In the genomic region with DNA sequence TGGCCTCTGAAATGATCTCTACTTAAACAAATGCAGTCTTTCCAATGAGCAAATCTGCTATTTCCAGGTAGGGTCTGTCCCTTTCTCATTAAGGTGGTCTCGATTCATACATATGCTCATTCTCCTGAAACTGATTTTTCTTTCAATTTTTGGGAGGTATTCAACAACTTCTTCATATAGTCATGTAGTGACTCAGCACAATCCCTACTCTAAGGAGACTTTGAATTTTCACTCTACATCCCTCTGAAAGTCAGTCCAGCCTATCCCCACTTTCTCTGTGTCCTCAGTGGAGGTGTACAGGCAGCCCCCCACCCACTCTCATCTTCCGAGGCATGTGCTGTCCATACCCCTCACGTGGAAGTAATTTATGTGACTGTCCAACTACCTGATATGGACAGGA, we compare ENCODE assay signal across 35 cellular contexts.
"Had no signal": no experiment of that assay in that cellular context is flagged by ENCODE, and none has a peak within 500 bp of the region (broad histone marks: within the 10 kb centered on the region; RNA-seq: fewer than 3 reads in every experiment).

No MANE protein-coding gene starts in this region.

- H3K27me3 ChIP-seq: body of pancreas, brain microvascular endothelial cell, breast epithelium had no signal

- H3K27ac Mint-ChIP-seq: activated B cell treated with CpG ODN at 0.5 μM for 24 hours; activated CD4-positive, alpha-beta memory T cell treated with anti-CD3 and anti-CD28 coated beads for 36 hours; activated CD4-positive, alpha-beta T cell treated with anti-CD3 and anti-CD28 coated beads, Interleukin-2, amount 10 ng/mL, durations not matched to agents 24 days and 14 days; activated CD8-positive, alpha-beta T cell treated with anti-CD3 and anti-CD28 coated beads for 36 hours; activated naive CD4-positive, alpha-beta T cell treated with anti-CD3 and anti-CD28 coated beads for 36 hours; activated naive CD8-positive, alpha-beta T cell treated with anti-CD3 and anti-CD28 coated beads for 36 hours; activated T-cell treated with anti-CD3 and anti-CD28 coated beads, Interleukin-2, amount 50 U/mL, for 72 hours; activated T-helper 1 cell treated with anti-CD3 and anti-CD28 coated beads, Interleukin-12 subunit alpha, Interleukin-12 subunit beta, Interleukin-2, Interleukin-4 antibody, amounts not matched to agents 30 ng/mL and 10 ng/mL and 1 ng/mL, durations not matched to agents 14 hours and 24 hours and 36 hours; activated T-helper 17 cell treated with anti-CD3 and anti-CD28 coated beads, Interleukin-2, amount 50 U/mL, for 72 hours; T-cell; T-helper 17 cell had no signal

- ATAC-seq: activated CD8-positive, alpha-beta T cell treated with anti-CD3 and anti-CD28 coated beads for 36 hours; activated naive CD4-positive, alpha-beta T cell treated with anti-CD3 and anti-CD28 coated beads, Interleukin-2, amount 50 U/mL, for 72 hours; activated T-cell treated with anti-CD3 and anti-CD28 coated beads, Interleukin-2, amount 50 U/mL, for 4 hours; activated T-cell treated with anti-CD3 and anti-CD28 coated beads, Interleukin-2, amount 50 U/mL, for 72 hours; activated T-helper 17 cell treated with anti-CD3 and anti-CD28 coated beads, Interleukin-2, amount 50 U/mL, for 72 hours; body of pancreas; T-cell; T-helper 17 cell had no signal

- H3K9me3 ChIP-seq: adrenal gland, body of pancreas, breast epithelium had no signal

- H3K9me3 Mint-ChIP-seq: activated CD4-positive, alpha-beta T cell treated with anti-CD3 and anti-CD28 coated beads, Interleukin-2, amount 10 ng/mL, durations not matched to agents 24 days and 14 days; activated T-cell treated with anti-CD3 and anti-CD28 coated beads, Interleukin-2, amount 50 U/mL, for 72 hours; T-cell had no signal

- H3K4me1 ChIP-seq: adrenal gland, breast epithelium had no signal

- H3K27ac ChIP-seq: adrenal gland, body of pancreas, brain microvascular endothelial cell, breast epithelium, VCaP had no signal

- FAIRE-seq: astrocyte, TTC549 had no signal

- DNase-seq: activated B cell treated with CpG ODN at 0.5 μM for 24 hours; activated CD4-positive, alpha-beta memory T cell treated with anti-CD3 and anti-CD28 coated beads for 36 hours; activated CD4-positive, alpha-beta T cell treated with anti-CD3 and anti-CD28 coated beads for 4 hours; activated CD4-positive, alpha-beta T cell treated with anti-CD3 and anti-CD28 coated beads, Interleukin-2, amount 10 ng/mL, durations not matched to agents 24 days and 14 days; activated CD4-positive, alpha-beta T cell treated with anti-CD3 and anti-CD28 coated beads, Interleukin-2, amount 50 U/mL, for 1 hour; activated CD4-positive, alpha-beta T cell treated with anti-CD3 and anti-CD28 coated beads, Interleukin-2, amount 50 U/mL, for 4 hours; activated CD4-positive, CD25-positive, alpha-beta regulatory T cell treated with anti-CD3 and anti-CD28 coated beads, Interleukin-2, amount 50 U/mL, for 72 hours; activated CD8-positive, alpha-beta memory T cell treated with anti-CD3 and anti-CD28 coated beads, Interleukin-2, amount 50 U/mL, for 4 hours; activated CD8-positive, alpha-beta T cell treated with anti-CD3 and anti-CD28 coated beads for 36 hours; activated effector memory CD4-positive, alpha-beta T cell treated with anti-CD3 and anti-CD28 coated beads, Interleukin-2, amount 50 U/mL, for 16 hours; activated gamma-delta T cell treated with Interleukin-2 at 50 U/mL for 16 hours; activated naive CD4-positive, alpha-beta T cell; activated naive CD4-positive, alpha-beta T cell treated with anti-CD3 and anti-CD28 coated beads for 36 hours; activated naive CD4-positive, alpha-beta T cell treated with anti-CD3 and anti-CD28 coated beads, Interleukin-2, amount 50 U/mL, for 16 hours; activated naive CD8-positive, alpha-beta T cell treated with anti-CD3 and anti-CD28 coated beads for 36 hours; activated T-cell treated with anti-CD3 and anti-CD28 coated beads for 4 hours; activated T-cell treated with anti-CD3 and anti-CD28 coated beads, Interleukin-2, amount 50 U/mL, for 1 hour; activated T-cell treated with anti-CD3 and anti-CD28 coated beads, Interleukin-2, amount 50 U/mL, for 4 hours; activated T-cell treated with anti-CD3 and anti-CD28 coated beads, Interleukin-2, amount 50 U/mL, for 72 hours; adrenal gland; amniotic stem cell; aorta; body of pancreas; brain microvascular endothelial cell; central memory CD4-positive, alpha-beta T cell; T-cell; T-helper 17 cell; T1000 had no signal

- H3K4me3 Mint-ChIP-seq: activated B cell treated with CpG ODN at 0.5 μM for 24 hours; activated CD4-positive, alpha-beta memory T cell treated with anti-CD3 and anti-CD28 coated beads for 36 hours; activated CD4-positive, alpha-beta T cell treated with anti-CD3 and anti-CD28 coated beads, Interleukin-2, amount 10 ng/mL, durations not matched to agents 24 days and 14 days; activated CD8-positive, alpha-beta T cell treated with anti-CD3 and anti-CD28 coated beads for 36 hours; activated naive CD4-positive, alpha-beta T cell treated with anti-CD3 and anti-CD28 coated beads for 36 hours; activated naive CD8-positive, alpha-beta T cell treated with anti-CD3 and anti-CD28 coated beads for 36 hours; activated T-cell treated with anti-CD3 and anti-CD28 coated beads, Interleukin-2, amount 50 U/mL, for 4 hours; activated T-cell treated with anti-CD3 and anti-CD28 coated beads, Interleukin-2, amount 50 U/mL, for 72 hours; activated T-helper 1 cell treated with anti-CD3 and anti-CD28 coated beads, Interleukin-12 subunit alpha, Interleukin-12 subunit beta, Interleukin-2, Interleukin-4 antibody, amounts not matched to agents 30 ng/mL and 10 ng/mL and 1 ng/mL, durations not matched to agents 14 hours and 24 hours and 36 hours; activated T-helper 17 cell treated with anti-CD3 and anti-CD28 coated beads, Interleukin-2, amount 50 U/mL, for 72 hours; T-cell; T-helper 17 cell had no signal

- H3K27me3 Mint-ChIP-seq: activated CD4-positive, alpha-beta T cell treated with anti-CD3 and anti-CD28 coated beads, Interleukin-2, amount 10 ng/mL, durations not matched to agents 24 days and 14 days had no signal

- H3K4me1 Mint-ChIP-seq: activated CD4-positive, alpha-beta T cell treated with anti-CD3 and anti-CD28 coated beads, Interleukin-2, amount 10 ng/mL, durations not matched to agents 24 days and 14 days; activated naive CD8-positive, alpha-beta T cell treated with anti-CD3 and anti-CD28 coated beads for 36 hours; activated T-helper 17 cell treated with anti-CD3 and anti-CD28 coated beads, Interleukin-2, amount 50 U/mL, for 72 hours; T-cell; T-helper 17 cell had no signal

- H3K4me3 ChIP-seq: adrenal gland, body of pancreas, breast epithelium had no signal

- H3K36me3 Mint-ChIP-seq: activated CD4-positive, alpha-beta memory T cell treated with anti-CD3 and anti-CD28 coated beads for 36 hours; activated naive CD4-positive, alpha-beta T cell treated with anti-CD3 and anti-CD28 coated beads, Interleukin-2, amount 50 U/mL, for 72 hours; activated naive CD8-positive, alpha-beta T cell treated with anti-CD3 and anti-CD28 coated beads for 36 hours; T-cell had no signal

- H3K36me3 ChIP-seq: adrenal gland, brain microvascular endothelial cell, breast epithelium had no signal
